8 cellular contexts compared by ENCODE assay signal in the genomic region with DNA sequence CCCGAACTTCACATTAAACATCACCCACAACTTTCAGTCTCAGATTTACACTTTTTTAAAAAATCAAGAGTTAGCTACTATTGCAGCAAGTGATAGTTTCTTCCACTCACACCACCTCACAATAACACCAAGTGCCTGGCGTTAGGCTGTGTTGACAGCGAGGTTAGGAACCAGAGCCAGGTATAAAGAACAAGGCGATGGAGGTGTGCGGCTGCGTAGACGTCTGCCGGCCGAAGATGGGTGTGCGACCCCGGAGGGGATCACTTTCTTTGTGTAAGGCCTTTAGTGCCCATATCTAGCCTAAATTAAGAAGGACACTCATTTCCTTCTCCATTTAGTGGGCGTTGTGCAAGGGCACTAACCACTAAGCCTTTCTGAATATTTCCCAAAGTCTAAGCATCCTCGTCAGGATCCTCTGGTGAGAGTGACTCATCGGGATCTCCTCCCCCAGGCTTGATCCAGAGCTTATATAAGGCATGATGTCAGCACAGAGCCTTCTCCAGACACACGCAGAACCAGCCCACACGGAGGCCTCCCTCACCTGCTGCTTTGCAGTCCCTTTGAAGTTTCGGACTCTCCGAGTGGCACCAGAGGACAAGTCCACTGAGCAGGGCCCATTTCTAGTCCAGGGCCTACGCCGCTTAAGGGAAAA. TPM values are rescaled to one million over a fixed set of nuclear protein-coding genes. Genes with fewer than 3 reads are reported as not detected.
DNase-seq lines count a peak whose midpoint lies in the region; ATAC-seq and TF ChIP-seq lines count a peak whose summit lies in the region.

No MANE protein-coding gene starts in this region.

- H2AFZ ChIP-seq in mesenchymal stem cell (ENCODE audit: low read depth, low read length), result no peak overlapping the region

- peak overlapping the region; percentile 55 for H4K8ac ChIP-seq in mesenchymal stem cell (ENCODE audit: low read length)

- H3K4me1 Mint-ChIP-seq in Caco-2 (ENCODE audit: low read depth, unreplicated experiment), result no peaks in the 10 kb centered on the region

- 50% methylated on average over 20 of the region's 20 CpGs for WGBS in mesenchymal stem cell

- no peak overlapping the region for H3K4ac ChIP-seq in mesenchymal stem cell (ENCODE audit: low read depth in 1 of 2, low read length in 2 of 2)

- H3K4me1 ChIP-seq in Caco-2 (no peaks in the 10 kb centered on the region), colonic mucosa (no peaks in the 10 kb centered on the region), mesenchymal stem cell (ENCODE audit: control insufficient read depth, insufficient read depth, low read depth, low read length) (peaks cover 16% of the 10 kb centered on the region)

- H3K4me3 Mint-ChIP-seq in Caco-2 (ENCODE audit: unreplicated experiment), result peak overlapping the region; percentile 74

- no peaks in the 10 kb centered on the region for H3K27me3 ChIP-seq in Caco-2 (replicated peaks; ENCODE audit: control insufficient read depth, insufficient read depth, low read length)
- peaks cover 11% of the 10 kb centered on the region for H3K27me3 ChIP-seq in colonic mucosa
- H3K27me3 ChIP-seq in mesenchymal stem cell (ENCODE audit: control insufficient read depth in 1 of 2, insufficient read depth in 1 of 2, low read length in 2 of 2), result peaks cover 0 to 43% of the 10 kb centered on the region in 2 experiments

- no peak overlapping the region for H3K27ac ChIP-seq in colonic mucosa
- H3K27ac ChIP-seq in mesenchymal stem cell (ENCODE audit: low read length, poor library complexity, severe bottlenecking), result no peak overlapping the region

- H3K4me3 ChIP-seq in Caco-2 (ENCODE audit: low read depth, low read length) (no peak overlapping the region), colonic mucosa (no peak overlapping the region), mesenchymal stem cell (ENCODE audit: insufficient read depth in 1 of 2, low read depth in 1 of 2, low read length in 2 of 2) (peak overlapping the region in 1 of 2 experiments; percentile 63)

- H3K27me3 Mint-ChIP-seq in Caco-2 (ENCODE audit: insufficient read depth, unreplicated experiment), result peaks cover 15% of the 10 kb centered on the region

- BruUV-seq in Caco-2 (replicated peaks; lab: Mats Ljungman, UMichigan), result no TSS peak

- H2BK120ac ChIP-seq in mesenchymal stem cell (ENCODE audit: low read depth, low read length), result no peak overlapping the region

- H3K9ac ChIP-seq in colonic mucosa (ENCODE audit: low read depth in 2 of 2, low read length in 2 of 2), result no peak overlapping the region
- H3K9ac ChIP-seq in mesenchymal stem cell (ENCODE audit: low read length), result peak overlapping the region; percentile 69

- H3K36me3 ChIP-seq in Caco-2 (ENCODE audit: control insufficient read depth, insufficient read depth, low read length) (no peaks in the 10 kb centered on the region), colonic mucosa (no peaks in the 10 kb centered on the region), mesenchymal stem cell (ENCODE audit: control insufficient read depth in 1 of 2, insufficient read depth in 2 of 2, low read depth in 1 of 2, low read length in 2 of 2) (no peaks in the 10 kb centered on the region)

- no peak overlapping the region for H4K91ac ChIP-seq in mesenchymal stem cell (ENCODE audit: low read length)

- peak overlapping the region; percentile 52 for H3K4me2 ChIP-seq in mesenchymal stem cell (ENCODE audit: low read length, poor library complexity, severe bottlenecking)

- H2BK12ac ChIP-seq in mesenchymal stem cell (ENCODE audit: low read length in 2 of 2), result peak overlapping the region in 1 of 2 experiments; percentile 42

- TF ChIP-seq CTCF in Caco-2 (IDR thresholded peaks at IDR 0.05; ENCODE audit: insufficient read depth in 1 of 2, low read depth in 1 of 2, low read length in 1 of 2, severe bottlenecking in 1 of 2, unreplicated experiment in 1 of 2) (no peak), colonic mucosa (IDR thresholded peaks at IDR 0.05) (no peak)

- no peaks in the 10 kb centered on the region for H3K79me1 ChIP-seq in mesenchymal stem cell (replicated peaks; ENCODE audit: low read length, poor library complexity, severe bottlenecking)

- H2AK5ac ChIP-seq in mesenchymal stem cell (ENCODE audit: low read length, severe bottlenecking), result no peak overlapping the region

- peak overlapping the region in 1 of 2 experiments; percentile 73 for H3K14ac ChIP-seq in mesenchymal stem cell (ENCODE audit: low read length in 2 of 2)

- H3K23ac ChIP-seq in mesenchymal stem cell (ENCODE audit: low read length in 2 of 2), result no peak overlapping the region

- DNase-seq in Caco-2 (peak in 1 of 2 experiments; percentile 5), NCI-H1694 (lab: John Stamatoyannopoulos, UW) (peak; percentile 50), colonic mucosa (peak; percentile 24), mesenchymal stem cell (peak; percentile 93), ecto neural progenitor cell (ENCODE audit: low spot score) (no peak), NCI-H2081 (lab: John Stamatoyannopoulos, UW) (no peak), globus pallidus (ENCODE audit: low spot score) (no peak)

- H3K18ac ChIP-seq in mesenchymal stem cell (ENCODE audit: low read depth in 1 of 2, low read length in 2 of 2), result peak overlapping the region; percentile 40 to 65

- no peaks in the 10 kb centered on the region for H3K36me3 Mint-ChIP-seq in Caco-2 (ENCODE audit: insufficient read depth, unreplicated experiment)

- ATAC-seq in HG03521 (IDR thresholded peaks at IDR 0.05; ENCODE audit: unreplicated experiment), result no peak

- no peaks in the 10 kb centered on the region for H3K9me3 Mint-ChIP-seq in Caco-2 (ENCODE audit: unreplicated experiment)

- CTCF ChIA-PET in Caco-2 (lab: Charles Lee), result no interaction called here

- H2BK5ac ChIP-seq in mesenchymal stem cell (ENCODE audit: low read depth, low read length, poor library complexity, severe bottlenecking), result no peak overlapping the region

- no peaks in the 10 kb centered on the region for H3K9me3 ChIP-seq in Caco-2
- H3K9me3 ChIP-seq in colonic mucosa, result no peaks in the 10 kb centered on the region
- H3K9me3 ChIP-seq in mesenchymal stem cell (ENCODE audit: control insufficient read depth, low read length), result no peaks in the 10 kb centered on the region

- POLR2A ChIA-PET in Caco-2 (lab: Charles Lee), result no interaction called here

- H2BK15ac ChIP-seq in mesenchymal stem cell (ENCODE audit: low read depth, poor library complexity, severe bottlenecking), result no peak overlapping the region

- H3K27ac Mint-ChIP-seq in Caco-2 (ENCODE audit: unreplicated experiment), result no peak overlapping the region

- intact Hi-C loops in Caco-2 (cut with micrococcal nuclease; ENCODE audit: unreplicated experiment), result no loop called here
- intact Hi-C loops in colonic mucosa (cut with DNase I), result no loop called here

RNA-seq across cellular contexts. Expression of a gene that starts 11.8 kb away (rescaled TPM):
- total RNA-seq in Caco-2 (2022) (not detected in 2 replicates), colonic mucosa (not detected)
- 0.01 TPM for polyA plus RNA-seq in mesenchymal stem cell (2013, experiment 1 of 2)
- 0.01 TPM for polyA plus RNA-seq in mesenchymal stem cell (2013, experiment 2 of 2)

Comparison
In these comparisons a context has a peak if more than half of its experiments do, and no peak if none do; other contexts are left out.
1. DNase-seq: peak in NCI-H1694 (single experiment), colonic mucosa (single experiment) and mesenchymal stem cell (single experiment); none in ecto neural progenitor cell (single experiment), NCI-H2081 (0 of 2) and globus pallidus (single experiment).